Comparison of ENCODE assay signal across 8 cellular contexts in the genomic region with DNA sequence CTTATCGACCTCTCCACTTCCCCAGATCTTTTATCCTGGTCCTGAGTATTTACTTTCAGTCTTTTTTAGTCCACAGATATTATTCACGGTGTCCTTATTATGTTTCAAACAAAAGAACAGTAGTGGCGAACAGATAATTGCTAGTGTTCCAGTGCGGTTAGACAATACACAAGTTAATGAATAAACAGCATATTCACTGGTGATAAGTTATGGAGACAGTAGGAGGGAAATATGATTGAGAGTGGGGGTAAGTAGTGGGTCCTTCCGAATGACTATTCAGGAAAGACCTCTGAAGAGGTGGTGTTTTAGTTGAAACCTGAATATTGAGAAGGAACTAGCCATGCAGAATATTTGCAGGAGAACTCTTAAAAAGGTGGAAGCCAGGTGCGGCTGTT. TPM values are rescaled to one million over a fixed set of nuclear protein-coding genes. Genes with fewer than 3 reads are reported as not detected.
DNase-seq lines count a peak whose midpoint lies in the region; ATAC-seq and TF ChIP-seq lines count a peak whose summit lies in the region.

No MANE protein-coding gene starts in this region.

- H3K27me3 Mint-ChIP-seq in activated naive CD8-positive, alpha-beta T cell, result no peaks in the 10 kb centered on the region

- H3K9me3 Mint-ChIP-seq in activated naive CD8-positive, alpha-beta T cell (ENCODE audit: low read depth), result no peaks in the 10 kb centered on the region

- H3K36me3 ChIP-seq in liver (ENCODE audit: control insufficient read depth in 4 of 4, insufficient read depth in 3 of 4, low read depth in 1 of 4, low read length in 3 of 4), result no peaks in the 10 kb centered on the region
- no peaks in the 10 kb centered on the region for H3K36me3 ChIP-seq in urinary bladder (ENCODE audit: insufficient read depth)

- TF ChIP-seq CTCF in liver (IDR thresholded peaks at IDR 0.05; ENCODE audit: low read depth, low read length, missing input control), result no peak

- H3K27ac ChIP-seq in liver (ENCODE audit: low read depth in 1 of 2, low read length in 2 of 2), result peak overlapping the region in 1 of 2 donors; percentile 83
- no peak overlapping the region for H3K27ac ChIP-seq in urinary bladder (ENCODE audit: low read depth)

- no peaks in the 10 kb centered on the region for H3K9me3 ChIP-seq in liver (ENCODE audit: control insufficient read depth in 4 of 4, low read length in 3 of 4)

- DNase-seq in COR-L47 (lab: John Stamatoyannopoulos, UW) (peak; percentile 47), SIG-M5 (lab: John Stamatoyannopoulos, UW) (no peak), RKO (ENCODE audit: low spot score) (no peak)

- peak overlapping the region; percentile 89 to 92 for H3K9ac ChIP-seq in liver (ENCODE audit: low read depth in 1 of 2, low read length in 2 of 2)

- H3K4me3 Mint-ChIP-seq in activated naive CD8-positive, alpha-beta T cell, result peak overlapping the region; percentile 96

- TF ChIP-seq RAD21 in liver (IDR thresholded peaks at IDR 0.05), result no peak

- H3K4me3 ChIP-seq in liver (ENCODE audit: low read depth in 1 of 3, low read length in 3 of 3) (peak overlapping the region; percentile 92 to 98 (median 93)), urinary bladder (ENCODE audit: low read depth, low read length) (peak overlapping the region; percentile 95)

- H3K36me3 Mint-ChIP-seq in activated naive CD8-positive, alpha-beta T cell, result no peaks in the 10 kb centered on the region

- H3K27ac Mint-ChIP-seq in activated naive CD8-positive, alpha-beta T cell, result peak overlapping the region; percentile 88

- H3K27me3 ChIP-seq in liver (ENCODE audit: control insufficient read depth in 4 of 4, insufficient read depth in 4 of 4, low read length in 3 of 4), result no peaks in the 10 kb centered on the region

- peaks cover 41% of the 10 kb centered on the region for H3K4me1 Mint-ChIP-seq in activated naive CD8-positive, alpha-beta T cell (ENCODE audit: low read depth)

- 5% methylated on average over 6 of the region's 6 CpGs for WGBS in liver
- WGBS in urinary bladder, result 10% methylated on average over 6 of the region's 6 CpGs

- ATAC-seq in HG03175 (IDR thresholded peaks at IDR 0.05; ENCODE audit: unreplicated experiment), result peak; percentile 6
- no peak for ATAC-seq in GM19324 (IDR thresholded peaks at IDR 0.05; ENCODE audit: low FRiP score, unreplicated experiment)

- H3K4me1 ChIP-seq in liver (ENCODE audit: control insufficient read depth in 4 of 4, insufficient read depth in 4 of 4, low read length in 3 of 4) (peaks cover 7 to 25% (median 20%) of the 10 kb centered on the region in 4 donors), urinary bladder (ENCODE audit: insufficient read depth) (peaks cover 1% of the 10 kb centered on the region)

TF ChIP-seq in liver, 16 proteins besides CTCF, POLR2A, EP300 and RAD21:
- TF ChIP-seq HNF4A (conservative IDR thresholded peaks at IDR 0.05), result no peak
- TF ChIP-seq FOXA2 (IDR thresholded peaks at IDR 0.05), result no peak
- no peak for TF ChIP-seq NR2F2 (IDR thresholded peaks at IDR 0.05)
- TF ChIP-seq, protein P1, sequence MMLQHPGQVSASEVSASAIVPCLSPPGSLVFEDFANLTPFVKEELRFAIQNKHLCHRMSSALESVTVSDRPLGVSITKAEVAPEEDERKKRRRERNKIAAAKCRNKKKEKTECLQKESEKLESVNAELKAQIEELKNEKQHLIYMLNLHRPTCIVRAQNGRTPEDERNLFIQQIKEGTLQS (IDR thresholded peaks at IDR 0.05), result no peak
- TF ChIP-seq EGR1 (IDR thresholded peaks at IDR 0.05; ENCODE audit: low read depth in 2 of 2), result no peak
- TF ChIP-seq FOXA1 (IDR thresholded peaks at IDR 0.05), result no peak
- no peak for TF ChIP-seq SP1 (IDR thresholded peaks at IDR 0.05)
- TF ChIP-seq MAX (IDR thresholded peaks at IDR 0.05), result no peak
- no peak for TF ChIP-seq GABPA (IDR thresholded peaks at IDR 0.05 in 1 of 2, conservative IDR thresholded peaks at IDR 0.05 in 1 of 2)
- no peak for TF ChIP-seq JUND (IDR thresholded peaks at IDR 0.05)
- TF ChIP-seq ZBTB33 (IDR thresholded peaks at IDR 0.05), result no peak

RNA-seq across cellular contexts. Expression of gene TMEM260, which starts 0.7 kb away (rescaled TPM):
- 10 to 100 TPM; 10.1 to 11.6 TPM for total RNA-seq in liver
- polyA plus RNA-seq in liver, result 1 to 10 TPM; 4.9 to 7.9 TPM
- 44.9 TPM for total RNA-seq in urinary bladder
- polyA plus RNA-seq in urinary bladder, result 10.9 TPM
